In the genomic region with DNA sequence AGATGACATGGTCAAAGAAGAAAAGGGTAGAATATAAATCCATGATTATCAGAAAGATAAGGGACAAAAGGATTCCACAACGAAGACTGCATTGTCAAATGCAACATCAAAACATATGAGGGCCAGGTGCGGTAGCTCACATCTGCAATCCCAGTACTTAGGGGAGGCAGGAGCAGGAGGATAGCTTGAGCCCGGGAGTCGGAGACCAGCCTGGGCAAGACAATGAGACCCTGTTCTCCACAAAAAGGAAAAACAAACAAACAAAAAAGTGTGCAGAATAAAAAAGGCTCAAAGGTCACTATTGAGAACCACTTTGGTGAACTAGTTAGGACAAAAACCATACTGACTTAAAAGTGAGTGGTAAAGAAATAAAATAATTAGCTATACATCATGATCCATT, we compare ENCODE assay signal across 1 cellular context.
TF ChIP-seq lines count a peak whose summit lies in the region.

No MANE protein-coding gene starts in this region.

TF ChIP-seq in HepG2, 621 proteins besides CTCF, POLR2A, EP300 and RAD21 (continued from another document):
- TF ChIP-seq ZBTB43 (CRISPR knock-in tag; conservative IDR thresholded peaks at IDR 0.05) = no peak
- no peak for TF ChIP-seq CBX2 (IDR thresholded peaks at IDR 0.05; ENCODE audit: low read depth, low read length)
- TF ChIP-seq CBX2 (CRISPR knock-in tag; IDR thresholded peaks at IDR 0.05; ENCODE audit: low read depth) = no peak
- no peak for TF ChIP-seq ZKSCAN8 (CRISPR knock-in tag; IDR thresholded peaks at IDR 0.05; ENCODE audit: borderline replicate concordance)
- TF ChIP-seq HOMEZ (CRISPR knock-in tag; IDR thresholded peaks at IDR 0.05; ENCODE audit: low read depth) = peak; percentile 38; the same call in 1 of the 2 replicates
- TF ChIP-seq MBD4 (IDR thresholded peaks at IDR 0.05; ENCODE audit: borderline replicate concordance, low read length) = no peak
- TF ChIP-seq NCOR1 (IDR thresholded peaks at IDR 0.05; ENCODE audit: borderline replicate concordance, low read length) = peak; percentile 78; the same call in 1 of the 2 replicates
- TF ChIP-seq ZNF766 (CRISPR knock-in tag; IDR thresholded peaks at IDR 0.05; ENCODE audit: borderline replicate concordance) = no peak
- TF ChIP-seq JUNB (CRISPR knock-in tag; IDR thresholded peaks at IDR 0.05; ENCODE audit: borderline replicate concordance) = no peak
- TF ChIP-seq KDM6A (CRISPR knock-in tag; IDR thresholded peaks at IDR 0.05; ENCODE audit: low read depth) = 0 out of 2 replicates have a peak, but pooled peaks have one; percentile 42
- no peak for TF ChIP-seq ZNF333 (CRISPR knock-in tag; IDR thresholded peaks at IDR 0.05; ENCODE audit: borderline replicate concordance)
- TF ChIP-seq CREB1 (IDR thresholded peaks at IDR 0.05) = no peak
- TF ChIP-seq CREB1 (CRISPR knock-in tag; IDR thresholded peaks at IDR 0.05) = no peak
- TF ChIP-seq FOXP1 (IDR thresholded peaks at IDR 0.05) = no peak
- peak; percentile 36; the same call in 1 of the 2 replicates for TF ChIP-seq FOXP1 (CRISPR knock-in tag; IDR thresholded peaks at IDR 0.05)
- TF ChIP-seq MIER2 (CRISPR knock-in tag; IDR thresholded peaks at IDR 0.05) = no peak
- TF ChIP-seq ZIK1 (CRISPR knock-in tag; IDR thresholded peaks at IDR 0.05; ENCODE audit: borderline replicate concordance, low read depth) = no peak
- TF ChIP-seq BRD4 (CRISPR knock-in tag; IDR thresholded peaks at IDR 0.05) = no peak
- no peak for TF ChIP-seq CHD4 (IDR thresholded peaks at IDR 0.05; ENCODE audit: borderline replicate concordance, low read length)
- no peak for TF ChIP-seq ZNF296 (CRISPR knock-in tag; conservative IDR thresholded peaks at IDR 0.05)
- TF ChIP-seq, protein P1, sequence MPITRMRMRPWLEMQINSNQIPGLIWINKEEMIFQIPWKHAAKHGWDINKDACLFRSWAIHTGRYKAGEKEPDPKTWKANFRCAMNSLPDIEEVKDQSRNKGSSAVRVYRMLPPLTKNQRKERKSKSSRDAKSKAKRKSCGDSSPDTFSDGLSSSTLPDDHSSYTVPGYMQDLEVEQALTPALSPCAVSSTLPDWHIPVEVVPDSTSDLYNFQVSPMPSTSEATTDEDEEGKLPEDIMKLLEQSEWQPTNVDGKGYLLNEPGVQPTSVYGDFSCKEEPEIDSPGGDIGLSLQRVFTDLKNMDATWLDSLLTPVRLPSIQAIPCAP (CRISPR knock-in tag; IDR thresholded peaks at IDR 0.05; ENCODE audit: low read depth) = no peak
- TF ChIP-seq SALL1 (CRISPR knock-in tag; IDR thresholded peaks at IDR 0.05) = peak; percentile 69
- no peak for TF ChIP-seq STAG1 (CRISPR knock-in tag; IDR thresholded peaks at IDR 0.05)
- TF ChIP-seq HDAC2 (CRISPR knock-in tag; IDR thresholded peaks at IDR 0.05) = peak; percentile 68
- peak; percentile 21; the same call in 1 of the 2 replicates for TF ChIP-seq NR2F6 (IDR thresholded peaks at IDR 0.05)
- 0 out of 2 replicates have a peak, but pooled peaks have one; percentile 47 for TF ChIP-seq NR2F6 (CRISPR knock-in tag; IDR thresholded peaks at IDR 0.05)
- no peak for TF ChIP-seq MXD3 (CRISPR knock-in tag; IDR thresholded peaks at IDR 0.05)
- no peak for TF ChIP-seq ZNF883 (CRISPR knock-in tag; IDR thresholded peaks at IDR 0.05; ENCODE audit: not compliant biosample characterization)
- no peak for TF ChIP-seq PCBP2 (optimal IDR thresholded peaks at IDR 0.05; ENCODE audit: low read depth, low read length, poor library complexity, severe bottlenecking)
- no peak for TF ChIP-seq CAMTA2 (CRISPR knock-in tag; IDR thresholded peaks at IDR 0.05; ENCODE audit: borderline replicate concordance)
- TF ChIP-seq ZMYM2 (CRISPR knock-in tag; IDR thresholded peaks at IDR 0.05) = peak; percentile 88
- TF ChIP-seq, protein P2, sequence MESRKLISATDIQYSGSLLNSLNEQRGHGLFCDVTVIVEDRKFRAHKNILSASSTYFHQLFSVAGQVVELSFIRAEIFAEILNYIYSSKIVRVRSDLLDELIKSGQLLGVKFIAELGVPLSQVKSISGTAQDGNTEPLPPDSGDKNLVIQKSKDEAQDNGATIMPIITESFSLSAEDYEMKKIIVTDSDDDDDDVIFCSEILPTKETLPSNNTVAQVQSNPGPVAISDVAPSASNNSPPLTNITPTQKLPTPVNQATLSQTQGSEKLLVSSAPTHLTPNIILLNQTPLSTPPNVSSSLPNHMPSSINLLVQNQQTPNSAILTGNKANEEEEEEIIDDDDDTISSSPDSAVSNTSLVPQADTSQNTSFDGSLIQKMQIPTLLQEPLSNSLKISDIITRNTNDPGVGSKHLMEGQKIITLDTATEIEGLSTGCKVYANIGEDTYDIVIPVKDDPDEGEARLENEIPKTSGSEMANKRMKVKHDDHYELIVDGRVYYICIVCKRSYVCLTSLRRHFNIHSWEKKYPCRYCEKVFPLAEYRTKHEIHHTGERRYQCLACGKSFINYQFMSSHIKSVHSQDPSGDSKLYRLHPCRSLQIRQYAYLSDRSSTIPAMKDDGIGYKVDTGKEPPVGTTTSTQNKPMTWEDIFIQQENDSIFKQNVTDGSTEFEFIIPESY (CRISPR knock-in tag; IDR thresholded peaks at IDR 0.05) = peak; percentile 36; the same call in 1 of the 2 replicates
- no peak for TF ChIP-seq ZNF777 (CRISPR knock-in tag; IDR thresholded peaks at IDR 0.05)
- no peak for TF ChIP-seq ZBTB1 (CRISPR knock-in tag; IDR thresholded peaks at IDR 0.05; ENCODE audit: borderline replicate concordance)
- no peak for TF ChIP-seq NKX3-1 (CRISPR knock-in tag; IDR thresholded peaks at IDR 0.05)
